In genomic region chr11:61429691-61430582, GRCh38 we compare ENCODE assay signal across 8 cellular contexts. TPM values are rescaled to one million over a fixed set of nuclear protein-coding genes. Genes with fewer than 3 reads are reported as not detected.
DNase-seq lines count a peak whose midpoint lies in the region; ATAC-seq and TF ChIP-seq lines count a peak whose summit lies in the region.

CPSF7 (minus strand) TSS chr11:61429975; CDS start chr11:61429235, 740 bp downstream.
SDHAF2 (plus strand) TSS chr11:61430124; CDS start chr11:61430147, 23 bp downstream.

- H3K36me3 ChIP-seq in left lung: peaks cover 0 to 51% of the 10 kb centered on the region in 2 donors

- TF ChIP-seq CTCF in C4-2B (conservative IDR thresholded peaks at IDR 0.05) (no peak), left lung (IDR thresholded peaks at IDR 0.05) (no peak)

- H3K36me3 Mint-ChIP-seq in dendritic cell treated with granulocyte-macrophage colony-stimulating factor and Interleukin-4, amounts not matched to agents 40 ng/mL and 50 ng/mL, for 4 days (ENCODE audit: low read depth): peaks cover 86% of the 10 kb centered on the region

- peak; percentile 85 for ATAC-seq in GM19395 (IDR thresholded peaks at IDR 0.05; ENCODE audit: unreplicated experiment)
- peak; percentile 93 for ATAC-seq in HG03565 (IDR thresholded peaks at IDR 0.05; ENCODE audit: unreplicated experiment)
- peak; percentile 98 for ATAC-seq in left lung

- no peaks in the 10 kb centered on the region for H3K9me3 ChIP-seq in left lung

- peak; percentile 99 for DNase-seq in NCI-H774 (lab: John Stamatoyannopoulos, UW)
- DNase-seq in activated CD4-positive, alpha-beta T cell treated with anti-CD3 and anti-CD28 coated beads, Interleukin-2, amount 50 U/mL, for 4 hours: peak; percentile 95 to 96
- peak; percentile 98 to 100 for DNase-seq in left lung
- peak; percentile 95 for DNase-seq in stimulated activated CD4-positive, alpha-beta T cell treated with anti-CD3 and anti-CD28 coated beads, Interleukin-2, amount 100 ng/mL, for 4 hours (ENCODE audit: low read depth)

- H3K27ac ChIP-seq in C4-2B (peak within 1 kb of the TSS; percentile 97), left lung (peak within 1 kb of the TSS; percentile 94)

- H3K27me3 Mint-ChIP-seq in dendritic cell treated with granulocyte-macrophage colony-stimulating factor and Interleukin-4, amounts not matched to agents 40 ng/mL and 50 ng/mL, for 4 days: no peaks in the 10 kb centered on the region

- no peaks in the 10 kb centered on the region for H3K9me3 Mint-ChIP-seq in dendritic cell treated with granulocyte-macrophage colony-stimulating factor and Interleukin-4, amounts not matched to agents 40 ng/mL and 50 ng/mL, for 4 days

- no peaks in the 10 kb centered on the region for H3K27me3 ChIP-seq in left lung

- H3K4me3 Mint-ChIP-seq in dendritic cell treated with granulocyte-macrophage colony-stimulating factor and Interleukin-4, amounts not matched to agents 40 ng/mL and 50 ng/mL, for 4 days: peak within 1 kb of the TSS; percentile 96

- peak within 1 kb of the TSS; percentile 73 to 89 for H3K4me3 ChIP-seq in left lung

- H3K4me1 Mint-ChIP-seq in dendritic cell treated with granulocyte-macrophage colony-stimulating factor and Interleukin-4, amounts not matched to agents 40 ng/mL and 50 ng/mL, for 4 days (ENCODE audit: low read depth): peaks cover 40% of the 10 kb centered on the region

- peak within 1 kb of the TSS; percentile 99 for H3K27ac Mint-ChIP-seq in dendritic cell treated with granulocyte-macrophage colony-stimulating factor and Interleukin-4, amounts not matched to agents 40 ng/mL and 50 ng/mL, for 4 days

- intact Hi-C loops in dendritic cell treated with granulocyte-macrophage colony-stimulating factor and Interleukin-4, amounts not matched to agents 40 ng/mL and 50 ng/mL, for 4 days (cut with micrococcal nuclease): no loop called here
- intact Hi-C loops in left lung (cut with DNase I): no loop called here

- peaks cover 21 to 77% of the 10 kb centered on the region in 2 donors for H3K4me1 ChIP-seq in left lung

RNA-seq across cellular contexts. Expression of gene CPSF7, which starts in this region (rescaled TPM):
- total RNA-seq in left lung: 10 to 100 TPM; 56.2 to 70.1 TPM

RNA-seq across cellular contexts. Expression of gene SDHAF2, which starts in this region (rescaled TPM):
- total RNA-seq in left lung: 10 to 100 TPM; 32.1 to 38.2 TPM

Comparison
In these comparisons a context has a peak if more than half of its experiments do, and no peak if none do; other contexts are left out.
1. Peak in every context shown above with its lines: DNase-seq, ATAC-seq, H3K4me3 ChIP-seq and H3K27ac ChIP-seq.